Comparison of ENCODE assay signal across 1 cellular context in the genomic region with DNA sequence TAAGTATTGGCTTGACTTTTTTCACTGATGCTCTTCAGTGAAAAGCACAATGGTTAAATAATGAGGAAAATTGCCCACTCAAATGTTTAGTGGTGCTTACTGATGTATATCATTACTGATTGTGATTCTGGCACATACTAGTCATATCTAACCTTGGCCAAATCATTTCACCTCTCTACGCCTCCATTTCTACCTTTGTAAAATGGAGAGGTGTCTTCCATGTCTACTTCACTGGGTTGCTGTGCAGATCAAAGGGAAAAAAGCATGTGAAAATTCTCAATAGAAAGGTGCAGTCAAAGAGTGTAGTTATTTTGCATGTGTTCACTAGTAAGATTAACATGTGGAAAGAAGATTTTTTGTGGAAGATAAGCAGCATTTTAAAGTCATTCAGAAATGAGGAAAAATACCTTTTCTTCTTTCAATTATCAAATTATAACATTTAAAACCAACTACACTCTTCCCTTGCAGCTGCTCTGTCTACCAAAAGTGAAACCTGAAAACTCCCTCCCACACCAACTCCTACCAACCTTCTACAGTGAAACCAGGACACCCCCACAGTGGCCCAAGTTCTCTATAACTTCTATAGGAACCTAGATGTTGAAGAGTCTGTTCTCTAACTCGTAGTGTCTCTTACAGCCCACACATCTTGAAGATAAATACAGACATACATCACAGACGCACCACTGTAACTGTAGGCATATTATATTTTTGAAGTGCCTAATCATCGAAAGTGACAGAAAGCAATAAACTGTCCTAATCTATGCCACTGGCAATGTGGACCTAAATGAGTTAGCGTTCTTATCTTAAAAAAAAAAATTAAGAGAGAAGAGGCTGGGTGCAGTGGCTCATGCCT.
TF ChIP-seq lines count a peak whose summit lies in the region.

No MANE protein-coding gene starts in this region.

TF ChIP-seq in HEK293T, 16 proteins besides CTCF, POLR2A, EP300 and RAD21 (continued from another document):
- TF ChIP-seq L3MBTL2 (conservative IDR thresholded peaks at IDR 0.05) (no peak), ARNT (IDR thresholded peaks at IDR 0.05) (no peak), HDGF (IDR thresholded peaks at IDR 0.05; ENCODE audit: borderline replicate concordance) (no peak), SUZ12 (IDR thresholded peaks at IDR 0.05) (no peak), TARDBP (IDR thresholded peaks at IDR 0.05) (no peak), FOXK2 (IDR thresholded peaks at IDR 0.05) (no peak), ZNF384 (IDR thresholded peaks at IDR 0.05) (no peak), FOXA1 (IDR thresholded peaks at IDR 0.05) (no peak), SP1 (IDR thresholded peaks at IDR 0.05) (no peak), LEF1 (IDR thresholded peaks at IDR 0.05; ENCODE audit: borderline replicate concordance) (no peak), FOXM1 (IDR thresholded peaks at IDR 0.05; ENCODE audit: borderline replicate concordance) (no peak)
- TF ChIP-seq, protein P1, sequence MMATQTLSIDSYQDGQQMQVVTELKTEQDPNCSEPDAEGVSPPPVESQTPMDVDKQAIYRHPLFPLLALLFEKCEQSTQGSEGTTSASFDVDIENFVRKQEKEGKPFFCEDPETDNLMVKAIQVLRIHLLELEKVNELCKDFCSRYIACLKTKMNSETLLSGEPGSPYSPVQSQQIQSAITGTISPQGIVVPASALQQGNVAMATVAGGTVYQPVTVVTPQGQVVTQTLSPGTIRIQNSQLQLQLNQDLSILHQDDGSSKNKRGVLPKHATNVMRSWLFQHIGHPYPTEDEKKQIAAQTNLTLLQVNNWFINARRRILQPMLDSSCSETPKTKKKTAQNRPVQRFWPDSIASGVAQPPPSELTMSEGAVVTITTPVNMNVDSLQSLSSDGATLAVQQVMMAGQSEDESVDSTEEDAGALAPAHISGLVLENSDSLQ (IDR thresholded peaks at IDR 0.05), result no peak
TF ChIP-seq in HEK293T: peak in this region for 0.
